Comparison of ENCODE assay signal across 23 cellular contexts in genomic region chr7:47803029-47803428, GRCh38.
DNase-seq lines count a peak whose midpoint lies in the region; ATAC-seq and TF ChIP-seq lines count a peak whose summit lies in the region.
"Had no signal": no experiment of that assay in that cellular context is flagged by ENCODE, and none has a peak within 500 bp of the region (broad histone marks: within the 10 kb centered on the region; RNA-seq: fewer than 3 reads in every experiment).

No MANE protein-coding gene starts in this region.

- dilution Hi-C loops in IMR-90 (cut with HindIII; ENCODE audit: low sequenced_read_pairs, unreplicated experiment) = no loop called here

- TF ChIP-seq CTCF in Caco-2 (IDR thresholded peaks at IDR 0.05; ENCODE audit: insufficient read depth in 1 of 2, low read depth in 1 of 2, low read length in 1 of 2, severe bottlenecking in 1 of 2, unreplicated experiment in 1 of 2) (no peak), IMR-90 (conservative IDR thresholded peaks at IDR 0.05; ENCODE audit: low read depth, low read length) (no peak), neural cell (IDR thresholded peaks at IDR 0.05; ENCODE audit: poor library complexity, severe bottlenecking) (no peak), CD14-positive monocyte (IDR thresholded peaks at IDR 0.05) (no peak)

- no peak overlapping the region for H3K23ac ChIP-seq in IMR-90 (ENCODE audit: low read depth, low read length)

- H3K27ac Mint-ChIP-seq in Caco-2 (ENCODE audit: unreplicated experiment) (peak overlapping the region; percentile 2), CD14-positive monocyte (no peak overlapping the region)
- H3K27ac Mint-ChIP-seq: CD4-positive, alpha-beta memory T cell had no signal

- H3K9ac ChIP-seq in IMR-90 (ENCODE audit: low read depth, low read length) = no peak overlapping the region
- no peak overlapping the region for H3K9ac ChIP-seq in neural cell (ENCODE audit: low read length)
- H3K9ac ChIP-seq: BLaER1, KMS-11 had no signal

- in situ Hi-C loops in IMR-90 (cut with MboI; ENCODE audit: low sequenced_read_pairs) = no loop called here

- H3K18ac ChIP-seq in IMR-90 (ENCODE audit: low read depth, low read length) = no peak overlapping the region

- H4K20me1 ChIP-seq in IMR-90 (ENCODE audit: insufficient read depth, low read length) (no peaks in the 10 kb centered on the region), neural cell (ENCODE audit: insufficient read depth) (no peaks in the 10 kb centered on the region)
- H4K20me1 ChIP-seq: BLaER1 had no signal

- no peak overlapping the region for H4K5ac ChIP-seq in IMR-90 (ENCODE audit: low read depth, low read length)

- no TSS peak for BruUV-seq in Caco-2 (replicated peaks; lab: Mats Ljungman, UMichigan)
- BruUV-seq in IMR-90 (replicated peaks; lab: Mats Ljungman, UMichigan) = no TSS peak

- H3K36me3 ChIP-seq in Caco-2 (ENCODE audit: control insufficient read depth, insufficient read depth, low read length) (no peaks in the 10 kb centered on the region), IMR-90 (ENCODE audit: control insufficient read depth, insufficient read depth, low read length) (no peaks in the 10 kb centered on the region), neural cell (ENCODE audit: insufficient read depth, low read length) (no peaks in the 10 kb centered on the region)
- H3K36me3 ChIP-seq: BLaER1 had no signal

- H3K9me2 ChIP-seq in neural cell (ENCODE audit: insufficient read depth, low read length) = no peaks in the 10 kb centered on the region

- intact Hi-C loops in Caco-2 (cut with micrococcal nuclease; ENCODE audit: unreplicated experiment) = no loop called here
- intact Hi-C loops in IMR-90 (cut with micrococcal nuclease) = no loop called here
- intact Hi-C loops in CD14-positive monocyte (cut with micrococcal nuclease) = no loop called here

- H3K9me3 Mint-ChIP-seq in Caco-2 (ENCODE audit: unreplicated experiment) = no peaks in the 10 kb centered on the region
- no peaks in the 10 kb centered on the region for H3K9me3 Mint-ChIP-seq in CD14-positive monocyte
- H3K9me3 Mint-ChIP-seq: CD4-positive, alpha-beta memory T cell had no signal

- H2BK120ac ChIP-seq in IMR-90 (ENCODE audit: low read depth, low read length) = no peak overlapping the region

- H3K9me1 ChIP-seq in IMR-90 (ENCODE audit: insufficient read depth, low read length) = peaks cover 14% of the 10 kb centered on the region

- TF ChIP-seq RAD21 in IMR-90 (IDR thresholded peaks at IDR 0.05; ENCODE audit: low read length) (no peak), neural cell (conservative IDR thresholded peaks at IDR 0.05) (no peak)

- DNase-seq in Caco-2 (peak in 1 of 2 experiments; percentile 31), IMR-90 (no peak), NCI-H69 (lab: John Stamatoyannopoulos, UW) (peak; percentile 49), activated gamma-delta T cell (lab: John Stamatoyannopoulos, UW) (no peak), CD14-positive monocyte (ENCODE audit: low spot score) (no peak)
- DNase-seq in stimulated activated CD4-positive, alpha-beta T cell treated with anti-CD3 and anti-CD28 coated beads, Interleukin-4, amount 100 ng/mL, for 1 hour = no peak
- DNase-seq: ACHN; CD4-positive, alpha-beta memory T cell; MV-4-11; NCI-H1694 treated with DMSO at 0.1 percent for 48 hours; NCI-H2081 treated with DMSO at 0.1 percent for 48 hours; NCI-H226; NCI-H524 treated with DMSO at 0.1 percent for 48 hours; PC-3; RPMI8226; SHP77; SW 1271 had no signal

- WGBS in IMR-90 (ENCODE audit: extremely low coverage in 2 of 2, insufficient read length in 1 of 2), 2 experiments = 86% methylated on average over 5 of the region's 6 CpGs; no CpG with 5 or more reads in 1 of the 2 experiments

- H3K4me2 ChIP-seq in IMR-90 (ENCODE audit: low read depth, low read length) (no peak overlapping the region), neural cell (ENCODE audit: low read length) (no peak overlapping the region)
- H3K4me2 ChIP-seq: BLaER1, KMS-11 had no signal

- peaks cover 45% of the 10 kb centered on the region for H3K4me1 ChIP-seq in Caco-2
- peaks cover 14% of the 10 kb centered on the region for H3K4me1 ChIP-seq in IMR-90 (ENCODE audit: control insufficient read depth, insufficient read depth, low read length)

- H3K79me2 ChIP-seq in neural cell (replicated peaks; ENCODE audit: insufficient read depth, low read length) = no peaks in the 10 kb centered on the region

- no peak overlapping the region for H4K8ac ChIP-seq in IMR-90 (ENCODE audit: low read depth in 2 of 2, low read length in 2 of 2)

- H3K56ac ChIP-seq in IMR-90 (ENCODE audit: extremely low read depth, insufficient read depth, low read length) = no peak overlapping the region

- no peak for TF ChIP-seq POLR2A in IMR-90 (IDR thresholded peaks at IDR 0.05; ENCODE audit: low read depth, low read length)

- H3K4me3 ChIP-seq in Caco-2 (ENCODE audit: low read depth, low read length) (no peak overlapping the region), IMR-90 (ENCODE audit: insufficient read depth, low read depth, low read length) (no peak overlapping the region), neural cell (ENCODE audit: low read length) (no peak overlapping the region)
- H3K4me3 ChIP-seq: BLaER1, SK-N-MC had no signal

- CTCF ChIA-PET in Caco-2 (lab: Charles Lee) = no interaction called here
- CTCF ChIA-PET in IMR-90 (lab: Yijun Ruan, JAX) = no interaction called here

- H3K27me3 ChIP-seq in Caco-2 (replicated peaks; ENCODE audit: control insufficient read depth, insufficient read depth, low read length) (no peaks in the 10 kb centered on the region), IMR-90 (ENCODE audit: control insufficient read depth, insufficient read depth, low read length) (no peaks in the 10 kb centered on the region; the same call in 1 of the 2 replicates), neural cell (ENCODE audit: insufficient read depth, low read depth, low read length) (no peaks in the 10 kb centered on the region)
- H3K27me3 ChIP-seq: BLaER1 had no signal

- no peaks in the 10 kb centered on the region for H3K9me3 ChIP-seq in Caco-2
- H3K9me3 ChIP-seq in IMR-90 (ENCODE audit: control insufficient read depth, insufficient read depth, low read length) = no peaks in the 10 kb centered on the region
- H3K9me3 ChIP-seq in neural cell (ENCODE audit: low read length) = no peaks in the 10 kb centered on the region
- H3K9me3 ChIP-seq: BLaER1 had no signal

- H3K14ac ChIP-seq in IMR-90 (replicated peaks; ENCODE audit: low read depth, low read length) = no peak overlapping the region

- no peaks in the 10 kb centered on the region for H3K27me3 Mint-ChIP-seq in Caco-2 (ENCODE audit: insufficient read depth, unreplicated experiment)
- peaks cover 0 to 5% (median 2%) of the 10 kb centered on the region in 3 donors for H3K27me3 Mint-ChIP-seq in CD14-positive monocyte (ENCODE audit: low read depth in 3 of 3)
- H3K27me3 Mint-ChIP-seq: CD4-positive, alpha-beta memory T cell had no signal

- no peak overlapping the region for H2AFZ ChIP-seq in IMR-90 (replicated peaks; ENCODE audit: low read length, poor library complexity)
- H2AFZ ChIP-seq in neural cell (ENCODE audit: low read depth, low read length) = no peak overlapping the region

- POLR2A ChIA-PET in Caco-2 (lab: Charles Lee) = no interaction called here
- POLR2A ChIA-PET in IMR-90 (lab: Charles Lee; ENCODE audit: unreplicated experiment) = no interaction called here

- peak overlapping the region; percentile 31; the same call in 1 of the 2 replicates for H2BK20ac ChIP-seq in IMR-90 (ENCODE audit: low read depth, low read length)

- H3K27ac ChIP-seq in IMR-90 (ENCODE audit: insufficient read depth, low read length) = no peak overlapping the region
- H3K27ac ChIP-seq in neural cell (ENCODE audit: low read length) = no peak overlapping the region
- H3K27ac ChIP-seq: BLaER1, HL-60, KMS-11, SK-N-MC had no signal

- H3K4me3 Mint-ChIP-seq in Caco-2 (ENCODE audit: unreplicated experiment) (no peak overlapping the region), CD14-positive monocyte (no peak overlapping the region)
- H3K4me3 Mint-ChIP-seq: CD4-positive, alpha-beta memory T cell had no signal

- peaks cover 3 to 4% of the 10 kb centered on the region in 2 experiments; a peak in 2 of 4 replicates for H3K79me1 ChIP-seq in IMR-90 (ENCODE audit: low read depth in 1 of 2, low read length in 2 of 2)

- 0 out of 3 replicates have a peak overlapping the region, but pooled peaks have one; percentile 33 for H2BK15ac ChIP-seq in IMR-90 (ENCODE audit: low read depth, low read length)

- no peak overlapping the region for H4K91ac ChIP-seq in IMR-90 (ENCODE audit: insufficient read depth, low read depth, low read length)

- no peaks in the 10 kb centered on the region for H3F3A ChIP-seq in neural cell (ENCODE audit: insufficient read depth, low read length, poor library complexity, severe bottlenecking)

- TF ChIP-seq EP300 in neural cell (conservative IDR thresholded peaks at IDR 0.05; ENCODE audit: poor library complexity, severe bottlenecking) = peak; percentile 76

- H3K36me3 Mint-ChIP-seq in Caco-2 (ENCODE audit: insufficient read depth, unreplicated experiment) = no peaks in the 10 kb centered on the region
- H3K36me3 Mint-ChIP-seq in CD14-positive monocyte = no peaks in the 10 kb centered on the region
- H3K36me3 Mint-ChIP-seq: CD4-positive, alpha-beta memory T cell had no signal

- H2AK5ac ChIP-seq in IMR-90 (ENCODE audit: low read depth, low read length) = peak overlapping the region; percentile 49

- no peak overlapping the region for H3K4ac ChIP-seq in IMR-90 (ENCODE audit: low read depth, low read length)

- H3K4me1 Mint-ChIP-seq in Caco-2 (ENCODE audit: low read depth, unreplicated experiment) (peaks cover 36% of the 10 kb centered on the region), CD14-positive monocyte (peaks cover 50% of the 10 kb centered on the region)
- H3K4me1 Mint-ChIP-seq: CD4-positive, alpha-beta memory T cell had no signal

- no peak for ATAC-seq in IMR-90 (ENCODE audit: low read depth)
- ATAC-seq: HCT116 had no signal

- H2BK5ac ChIP-seq in IMR-90 (ENCODE audit: low read depth, low read length, poor library complexity, severe bottlenecking) = no peak overlapping the region

- H2AK9ac ChIP-seq in IMR-90 (replicated peaks; ENCODE audit: low read depth, low read length, poor library complexity) = no peak overlapping the region

TF ChIP-seq in IMR-90, 13 proteins besides CTCF, POLR2A, EP300 and RAD21 (continues in another document):
- no peak for TF ChIP-seq CEBPB (IDR thresholded peaks at IDR 0.05; ENCODE audit: low read depth, low read length)

TF ChIP-seq in neural cell, 6 proteins besides CTCF, POLR2A, EP300 and RAD21 (continues in another document):
- TF ChIP-seq POLR2AphosphoS5 (IDR thresholded peaks at IDR 0.05) = peak; percentile 56
- TF ChIP-seq SMC3 (conservative IDR thresholded peaks at IDR 0.05; ENCODE audit: poor library complexity) = no peak
